Comparison of ENCODE assay signal across 8 cellular contexts in genomic region chr10:92419740-92420553, GRCh38.
DNase-seq lines count a peak whose midpoint lies in the region; ATAC-seq, FAIRE-seq and TF ChIP-seq lines count a peak whose summit lies in the region.

No MANE protein-coding gene starts in this region.

- peak; percentile 39 to 51 for ATAC-seq in gastrocnemius medialis
- no peak for ATAC-seq in HG02763 (IDR thresholded peaks at IDR 0.05; ENCODE audit: unreplicated experiment)
- no peak for ATAC-seq in GM21360 (IDR thresholded peaks at IDR 0.05; ENCODE audit: unreplicated experiment)
- no peak for ATAC-seq in HG02885 (IDR thresholded peaks at IDR 0.05; ENCODE audit: poor library complexity, unreplicated experiment)

- H3K27me3 ChIP-seq in astrocyte (ENCODE audit: insufficient read depth, low read length) (peaks cover 24% of the 10 kb centered on the region), iPS DF 6.9 (ENCODE audit: control insufficient read depth, insufficient read depth, low read length) (no peaks in the 10 kb centered on the region), gastrocnemius medialis (peaks cover 18 to 28% (median 23%) of the 10 kb centered on the region in 3 donors)

- 100% methylated on average over 2 of the region's 34 CpGs for WGBS in iPS DF 6.9 (ENCODE audit: insufficient coverage, insufficient read length)

- H3K27ac Mint-ChIP-seq in astrocyte (ENCODE audit: unreplicated experiment) = no peak overlapping the region

- TF ChIP-seq CTCF in GM12872 (IDR thresholded peaks at IDR 0.05; ENCODE audit: insufficient read depth, low read depth, low read length) = peak; percentile 56
- peak; percentile 20 for TF ChIP-seq CTCF in astrocyte (IDR thresholded peaks at IDR 0.05; ENCODE audit: insufficient read depth, low read depth, low read length)
- TF ChIP-seq CTCF in gastrocnemius medialis (IDR thresholded peaks at IDR 0.05 in 4 of 5, conservative IDR thresholded peaks at IDR 0.05 in 1 of 5) = peak in 2 of 5 experiments; percentile 39 to 46

- no peaks in the 10 kb centered on the region for H4K20me1 ChIP-seq in astrocyte (ENCODE audit: insufficient read depth, low read length)

- H3K4me1 ChIP-seq in astrocyte (ENCODE audit: insufficient read depth, low read length) (peaks cover 2% of the 10 kb centered on the region), iPS DF 6.9 (ENCODE audit: control insufficient read depth, insufficient read depth, low read length) (peaks cover 2% of the 10 kb centered on the region), gastrocnemius medialis (peaks cover 0 to 9% of the 10 kb centered on the region in 2 donors)

- no peaks in the 10 kb centered on the region for H3K79me2 ChIP-seq in astrocyte (ENCODE audit: insufficient read depth, low read length)

- H2AFZ ChIP-seq in astrocyte (ENCODE audit: low read depth, low read length) = peak overlapping the region; percentile 46

- H3K4me1 Mint-ChIP-seq in astrocyte (ENCODE audit: low read depth, unreplicated experiment) = no peaks in the 10 kb centered on the region

- no peak for TF ChIP-seq POLR2A in gastrocnemius medialis (IDR thresholded peaks at IDR 0.05)

- no peak for FAIRE-seq in astrocyte (lab: Jason Lieb, UNC)

- H3K27ac ChIP-seq in astrocyte (ENCODE audit: low read depth, low read length) = no peak overlapping the region
- H3K27ac ChIP-seq in iPS DF 6.9 (ENCODE audit: low read length) = no peak overlapping the region
- no peak overlapping the region for H3K27ac ChIP-seq in gastrocnemius medialis

- H3K4me3 ChIP-seq in astrocyte (ENCODE audit: insufficient read depth, low read depth, low read length) = peak overlapping the region; percentile 36
- peak overlapping the region; percentile 10; the same call in 1 of the 2 replicates for H3K4me3 ChIP-seq in iPS DF 6.9 (ENCODE audit: low read length)
- H3K4me3 ChIP-seq in gastrocnemius medialis = peak overlapping the region; percentile 45 to 69 (median 50)

- no peaks in the 10 kb centered on the region for H3K9me3 ChIP-seq in astrocyte (ENCODE audit: insufficient read depth, low read depth, low read length)
- no peaks in the 10 kb centered on the region for H3K9me3 ChIP-seq in iPS DF 6.9 (ENCODE audit: control insufficient read depth, insufficient read depth, low read length)
- no peaks in the 10 kb centered on the region for H3K9me3 ChIP-seq in gastrocnemius medialis

- H3K9me3 Mint-ChIP-seq in astrocyte (ENCODE audit: unreplicated experiment) = peaks cover 4% of the 10 kb centered on the region

- peak overlapping the region; percentile 74 for H3K4me2 ChIP-seq in astrocyte (ENCODE audit: low read length)

- DNase-seq in astrocyte (ENCODE audit: low read depth) (peak; percentile 12), iPS DF 6.9 (ENCODE audit: low read depth, low spot score) (peak; percentile 27), gastrocnemius medialis (peak in 1 of 2 donors; percentile 27), GF-D8 (lab: John Stamatoyannopoulos, UW) (no peak)

- H3K27me3 Mint-ChIP-seq in astrocyte (ENCODE audit: low read depth, unreplicated experiment) = no peaks in the 10 kb centered on the region

- intact Hi-C loops in gastrocnemius medialis (cut with DNase I; ENCODE audit: low total_unique reads) = no loop called here

- no peak overlapping the region for H3K4me3 Mint-ChIP-seq in astrocyte (ENCODE audit: unreplicated experiment)

- H3K36me3 ChIP-seq in astrocyte (ENCODE audit: insufficient read depth, low read length) (no peaks in the 10 kb centered on the region), iPS DF 6.9 (ENCODE audit: control insufficient read depth, insufficient read depth, low read length) (no peaks in the 10 kb centered on the region), gastrocnemius medialis (no peaks in the 10 kb centered on the region)

- in situ Hi-C loops in gastrocnemius medialis (cut with MboI; ENCODE audit: low sequenced_read_pairs in 4 of 4) = no loop called here

- H3K36me3 Mint-ChIP-seq in astrocyte (ENCODE audit: low read depth, unreplicated experiment) = no peaks in the 10 kb centered on the region

- H3K9ac ChIP-seq in astrocyte (ENCODE audit: low read length) = no peak overlapping the region

Comparison
In these comparisons a context has a peak if more than half of its experiments do, and no peak if none do; other contexts are left out.
1. ATAC-seq: peak in gastrocnemius medialis (2 of 2); none in HG02763 (single experiment), GM21360 (single experiment) and HG02885 (single experiment).
2. Peak in every context shown above with its lines, with median percentiles within 50 percentile points of each other: H3K4me3 ChIP-seq.